28 cellular contexts compared by ENCODE assay signal in genomic region chr1:24275510-24275909, GRCh38. TPM values are rescaled to one million over a fixed set of nuclear protein-coding genes. Genes with fewer than 3 reads are reported as not detected.
A peak's percentile ranks its signal among the peaks of the same experiment; 100 is the strongest.
DNase-seq lines count a peak whose midpoint lies in the region; ATAC-seq, FAIRE-seq and TF ChIP-seq lines count a peak whose summit lies in the region.
"Had no signal": no experiment of that assay in that cellular context is flagged by ENCODE, and none has a peak within 500 bp of the region (broad histone marks: within the 10 kb centered on the region; RNA-seq: fewer than 3 reads in every experiment).

No MANE protein-coding gene starts in this region.

- peak overlapping the region; percentile 31; the same call in 1 of the 2 replicates for H2BK15ac ChIP-seq in H1 (ENCODE audit: low read length)

- no peak for TF ChIP-seq POLR2A in H1 (IDR thresholded peaks at IDR 0.05; ENCODE audit: control extremely low read depth in 1 of 2, low read depth in 2 of 2, low read length in 2 of 2)
- no peak for TF ChIP-seq POLR2A in sigmoid colon (IDR thresholded peaks at IDR 0.05)

- H3K4me2 ChIP-seq in PC-3 (ENCODE audit: low read length), result no peak overlapping the region
- no peak overlapping the region for H3K4me2 ChIP-seq in H1 (ENCODE audit: insufficient read depth in 1 of 2, low read depth in 2 of 2, low read length in 2 of 2)
- H3K4me2 ChIP-seq in MM.1S (ENCODE audit: low read depth, low read length), result no peak overlapping the region

- no peaks in the 10 kb centered on the region for H3K9me2 ChIP-seq in PC-3 (replicated peaks; ENCODE audit: low read length)
- H3K9me2 ChIP-seq in MM.1S (replicated peaks; ENCODE audit: insufficient read depth, low read length), result no peaks in the 10 kb centered on the region

- H3K4me3 ChIP-seq in PC-3 (ENCODE audit: low read length), result no peak overlapping the region
- H3K4me3 ChIP-seq in H1 (ENCODE audit: extremely low read depth in 1 of 4, insufficient read depth in 2 of 4, low read depth in 3 of 4, low read length in 4 of 4), result no peak overlapping the region
- no peak overlapping the region for H3K4me3 ChIP-seq in sigmoid colon
- H3K4me3 ChIP-seq in MM.1S (ENCODE audit: low read length), result no peak overlapping the region
- H3K4me3 ChIP-seq: dorsolateral prefrontal cortex, psoas muscle had no signal

- 94% methylated on average over 5 of the region's 5 CpGs; no CpG with 5 or more reads in 1 of the 2 experiments for WGBS in H1 (ENCODE audit: extremely low coverage in 1 of 2, insufficient coverage in 1 of 2, insufficient read length in 1 of 2, insufficient replicate concordance in 2 of 2, low coverage in 1 of 2, low lambda C conversion rate in 2 of 2, missing lambda C conversion rate in 1 of 2), 2 experiments
- 96% methylated on average over 5 of the region's 5 CpGs for WGBS in sigmoid colon, 2 donors

- H2BK12ac ChIP-seq in H1 (ENCODE audit: low read depth, low read length), result peak overlapping the region; percentile 80; the same call in 1 of the 2 replicates

- H2BK20ac ChIP-seq in H1 (ENCODE audit: low read length), result peak overlapping the region; percentile 48; the same call in 1 of the 2 replicates

- no TSS peak for BruUV-seq in PC-3 (replicated peaks; lab: Mats Ljungman, UMichigan)

- no peak overlapping the region for H4K91ac ChIP-seq in H1 (replicated peaks; ENCODE audit: insufficient read length, low read length)

- H3K27me3 ChIP-seq in PC-3 (ENCODE audit: low read length) (no peaks in the 10 kb centered on the region), H1 (replicated peaks in 1 of 4; ENCODE audit: control insufficient read depth in 3 of 4, extremely low read depth in 1 of 4, insufficient read depth in 3 of 4, low read length in 3 of 4) (no peaks in the 10 kb centered on the region), sigmoid colon (no peaks in the 10 kb centered on the region), MM.1S (replicated peaks; ENCODE audit: insufficient read depth, low read length) (no peaks in the 10 kb centered on the region)

- POLR2A ChIA-PET in PC-3 (lab: Charles Lee; ENCODE audit: unreplicated experiment) (no interaction called here), H1 (lab: Charles Lee; ENCODE audit: partially characterized antibody) (interaction anchor here (0.5 to 1.2 kb wide), 3 partner anchors 21 to 124 kb away, joined by 3 read pairs; no protein-coding TSS in a partner anchor)

- ATAC-seq in PC-3 (peak; percentile 35; the same call in 1 of the 2 replicates), Right ventricle myocardium superior (ENCODE audit: poor library complexity) (no peak)
- ATAC-seq: left lobe of liver, psoas muscle had no signal

- TF ChIP-seq RAD21 in H1 (IDR thresholded peaks at IDR 0.05 in 1 of 2, conservative IDR thresholded peaks at IDR 0.05 in 1 of 2; ENCODE audit: low read depth in 2 of 2, low read length in 2 of 2), result no peak

- CTCF ChIA-PET in PC-3 (lab: Charles Lee), result no interaction called here
- CTCF ChIA-PET in H1 (lab: Charles Lee; ENCODE audit: partially characterized antibody), result interaction anchor here (0.7 to 5.3 kb wide), 6 partner anchors 17 to 116 kb away, joined by 3 to 27 read pairs (median 4); no protein-coding TSS in a partner anchor

- H3K23ac ChIP-seq in H1 (ENCODE audit: insufficient read length), result no peak overlapping the region

- H3K4me1 ChIP-seq in PC-3 (ENCODE audit: insufficient read depth, low read length) (peaks cover 24% of the 10 kb centered on the region), H1 (replicated peaks in 1 of 4; ENCODE audit: control insufficient read depth in 3 of 4, insufficient read depth in 4 of 4, low read length in 3 of 4) (no peaks in the 10 kb centered on the region), sigmoid colon (no peaks in the 10 kb centered on the region), MM.1S (ENCODE audit: low read length) (peaks cover 4% of the 10 kb centered on the region)
- H3K4me1 ChIP-seq: psoas muscle had no signal

- H3K23me2 ChIP-seq in H1 (ENCODE audit: low read depth, low read length), result no peaks in the 10 kb centered on the region

- peak overlapping the region; percentile 41; the same call in 1 of the 2 replicates for H4K8ac ChIP-seq in H1 (ENCODE audit: extremely low read depth, insufficient read depth, low read length)

- no peak overlapping the region for H3K14ac ChIP-seq in H1 (ENCODE audit: insufficient read length)

- no peak overlapping the region for H2BK120ac ChIP-seq in H1 (replicated peaks; ENCODE audit: low read depth, low read length)

- H2AK5ac ChIP-seq in H1 (ENCODE audit: low read depth, low read length), result no peak overlapping the region

- H3K4ac ChIP-seq in H1 (replicated peaks; ENCODE audit: insufficient read length, low read depth, low read length), result peak overlapping the region; percentile 78

- no peaks in the 10 kb centered on the region for H3K36me3 ChIP-seq in PC-3 (ENCODE audit: low read depth, low read length)
- H3K36me3 ChIP-seq in H1 (ENCODE audit: control insufficient read depth in 2 of 4, insufficient read depth in 4 of 4, low read length in 3 of 4), result no peaks in the 10 kb centered on the region
- H3K36me3 ChIP-seq in sigmoid colon, result no peaks in the 10 kb centered on the region
- H3K36me3 ChIP-seq in MM.1S (replicated peaks; ENCODE audit: insufficient read depth, low read length), result no peaks in the 10 kb centered on the region

- TF ChIP-seq EP300 in H1 (IDR thresholded peaks at IDR 0.05; ENCODE audit: borderline replicate concordance in 1 of 2, low read depth in 2 of 2, low read length in 2 of 2) (no peak), sigmoid colon (IDR thresholded peaks at IDR 0.05) (no peak)

- no peak overlapping the region for H2BK5ac ChIP-seq in H1 (ENCODE audit: low read depth, low read length)

- H3K18ac ChIP-seq in H1 (ENCODE audit: extremely low read depth, low read length), result no peak overlapping the region

- H3K9me3 ChIP-seq in PC-3 (ENCODE audit: low read length), result no peaks in the 10 kb centered on the region
- H3K9me3 ChIP-seq in H1 (ENCODE audit: insufficient read depth in 2 of 2, low read depth in 1 of 2, low read length in 1 of 2), result no peaks in the 10 kb centered on the region
- H3K9me3 ChIP-seq in sigmoid colon, result no peaks in the 10 kb centered on the region
- no peaks in the 10 kb centered on the region for H3K9me3 ChIP-seq in MM.1S (replicated peaks; ENCODE audit: insufficient read depth, low read length)
- H3K9me3 ChIP-seq: psoas muscle had no signal

- DNase-seq in GM03348 (ENCODE audit: low spot score), result peak; percentile 55
- peak; percentile 64 for DNase-seq in PC-3
- no peak for DNase-seq in H1 (ENCODE audit: low read depth in 1 of 2, low spot score in 2 of 2)
- peak; percentile 13 for DNase-seq in sigmoid colon
- DNase-seq in MM.1S, result no peak
- DNase-seq in NCI-H446 treated with DMSO at 0.1 percent for 48 hours (lab: John Stamatoyannopoulos, UW), result no peak
- DNase-seq in Right ventricle myocardium superior, result no peak
- no peak for DNase-seq in NCI-H748 treated with DMSO at 0.1 percent for 48 hours (lab: John Stamatoyannopoulos, UW)
- DNase-seq: activated CD4-positive, alpha-beta T cell treated with anti-CD3 and anti-CD28 coated beads for 4 hours; activated naive CD4-positive, alpha-beta T cell treated with Interleukin-2 at 50 U/mL for 16 hours; activated T-cell treated with anti-CD3 and anti-CD28 coated beads, Interleukin-2, amount 50 U/mL, for 48 hours; amygdala; CD8-positive, alpha-beta memory T cell; dorsolateral prefrontal cortex; foreskin melanocyte; naive B cell; NCI-H1436 treated with DMSO at 0.1 percent for 48 hours; NCI-H2171; NCI-H524 treated with DMSO at 0.1 percent for 48 hours; nucleus accumbens; psoas muscle had no signal

- H3F3A ChIP-seq in PC-3 (ENCODE audit: low read length, unreplicated experiment) (no peaks in the 10 kb centered on the region), MM.1S (ENCODE audit: insufficient read depth, low read length) (no peaks in the 10 kb centered on the region)

- H3K27ac ChIP-seq in PC-3 (ENCODE audit: low read length) (0 out of 2 replicates have a peak overlapping the region, but pooled peaks have one; percentile 12), H1 (ENCODE audit: low read depth, low read length) (no peak overlapping the region), sigmoid colon (no peak overlapping the region), MM.1S (ENCODE audit: low read length) (no peak overlapping the region)
- H3K27ac ChIP-seq: dorsolateral prefrontal cortex, psoas muscle had no signal

- H2AFZ ChIP-seq in PC-3 (ENCODE audit: low read length) (no peak overlapping the region), H1 (ENCODE audit: low read length) (no peak overlapping the region), MM.1S (ENCODE audit: low read length) (no peak overlapping the region)

- H3K79me2 ChIP-seq in PC-3 (ENCODE audit: low read length) (no peaks in the 10 kb centered on the region), H1 (ENCODE audit: control insufficient read depth in 1 of 2, insufficient read depth in 2 of 2, low read length in 2 of 2) (no peaks in the 10 kb centered on the region), MM.1S (ENCODE audit: low read length) (no peaks in the 10 kb centered on the region)

- no peak for TF ChIP-seq CTCF in PC-3 (conservative IDR thresholded peaks at IDR 0.05; ENCODE audit: low read depth, low read length)
- no peak for TF ChIP-seq CTCF in H1 (IDR thresholded peaks at IDR 0.05; ENCODE audit: control extremely low read depth in 1 of 3, insufficient read depth in 1 of 3, low read depth in 1 of 3, low read length in 3 of 3)
- no peak for TF ChIP-seq CTCF in sigmoid colon (IDR thresholded peaks at IDR 0.05)
- TF ChIP-seq CTCF in MM.1S (IDR thresholded peaks at IDR 0.05; ENCODE audit: low read length), result no peak

- no peaks in the 10 kb centered on the region for H4K20me1 ChIP-seq in PC-3 (ENCODE audit: low read length)
- H4K20me1 ChIP-seq in H1 (replicated peaks in 1 of 2; ENCODE audit: control insufficient read depth in 1 of 2, insufficient read depth in 2 of 2, low read length in 2 of 2), result no peaks in the 10 kb centered on the region
- no peaks in the 10 kb centered on the region for H4K20me1 ChIP-seq in MM.1S (ENCODE audit: insufficient read depth, low read length)

- no peaks in the 10 kb centered on the region for H3K79me1 ChIP-seq in H1 (ENCODE audit: low read depth, low read length)

- no peak overlapping the region for H4K5ac ChIP-seq in H1 (ENCODE audit: insufficient read length, low read depth, low read length)

- H3K56ac ChIP-seq in H1 (replicated peaks; ENCODE audit: insufficient read length, low read depth, low read length), result no peak overlapping the region

- H3K9ac ChIP-seq in PC-3 (ENCODE audit: low read length), result no peak overlapping the region
- H3K9ac ChIP-seq in H1 (replicated peaks in 1 of 4; ENCODE audit: extremely low read depth in 1 of 4, low read depth in 3 of 4, low read length in 3 of 4), result no peak overlapping the region
- H3K9ac ChIP-seq in MM.1S (ENCODE audit: low read length), result no peak overlapping the region

- intact Hi-C loops in PC-3 (cut with micrococcal nuclease), result no loop called here
- intact Hi-C loops in sigmoid colon (cut with DNase I), result no loop called here
- intact Hi-C loops in Right ventricle myocardium superior (cut with DNase I), result no loop called here

- FAIRE-seq in H1 (lab: Jason Lieb, UNC), result no peak
- FAIRE-seq: endothelial cell of umbilical vein, H54, RCC 7860 had no signal

RNA-seq across cellular contexts. Expression of gene GRHL3, which starts 43.6 kb away (rescaled TPM):
- 3.5 and 7.8 TPM in 2 replicates for total RNA-seq in PC-3 (2014; rRNA removed)
- total RNA-seq in H1 (2021; fragmentation: NEBNext Ultra II Directional; extraction: Animal tissue kit (Norgen Biotek cat#: 25700)), result 1.1 and 1.8 TPM in 2 replicates
- polyA plus RNA-seq in H1 (2011; rRNA removed), result 0.80 and 2.2 TPM in 2 replicates
- 0.84 TPM for polyA plus RNA-seq in H1 (2011; cell fraction: cytosol; rRNA removed)
- 1.7 TPM for polyA plus RNA-seq in H1 (2011; cell fraction: nucleus; rRNA removed)
- polyA plus RNA-seq in H1 (2012, experiment 1 of 2), result 1.3 to 1.5 TPM (median 1.3 TPM) in 4 replicates
- polyA plus RNA-seq in H1 (2012, experiment 2 of 2), result 0.84 TPM
- 0.53 TPM for polyA plus RNA-seq in H1 (2013, experiment 1 of 2)
- 0.46 TPM for polyA plus RNA-seq in H1 (2013, experiment 2 of 2)
- polyA minus RNA-seq in H1 (2011; rRNA and poly(A)+ RNA removed), result 0.90 and 1.7 TPM in 2 replicates
- polyA minus RNA-seq in H1 (2011; cell fraction: cytosol; rRNA and poly(A)+ RNA removed), result 1.5 TPM
- 2.0 TPM for polyA minus RNA-seq in H1 (2011; cell fraction: nucleus; rRNA and poly(A)+ RNA removed)
- not detected for total RNA-seq in sigmoid colon
- under 1 TPM in 2 of 3 donors, not detected in 1; 0.23 to 0.63 TPM for polyA plus RNA-seq in sigmoid colon
- total RNA-seq in Right ventricle myocardium superior, result not detected
- total RNA-seq: endothelial cell of umbilical vein, SK-MEL-5, skeletal muscle tissue had no signal
- polyA plus RNA-seq: CD8-positive, alpha-beta memory T cell; endothelial cell of umbilical vein; IgD-negative memory B cell had no signal

Comparison
In these comparisons a context has a peak if more than half of its experiments do, and no peak if none do; other contexts are left out.
1. DNase-seq: peak in GM03348 (single experiment), PC-3 (single experiment) and sigmoid colon (single experiment); none in H1 (0 of 2), MM.1S (single experiment), NCI-H446 treated with DMSO at 0.1 percent for 48 hours (single experiment), Right ventricle myocardium superior (single experiment) and NCI-H748 treated with DMSO at 0.1 percent for 48 hours (single experiment).